ENCODE assay signal across 26 cellular contexts in the genomic region with DNA sequence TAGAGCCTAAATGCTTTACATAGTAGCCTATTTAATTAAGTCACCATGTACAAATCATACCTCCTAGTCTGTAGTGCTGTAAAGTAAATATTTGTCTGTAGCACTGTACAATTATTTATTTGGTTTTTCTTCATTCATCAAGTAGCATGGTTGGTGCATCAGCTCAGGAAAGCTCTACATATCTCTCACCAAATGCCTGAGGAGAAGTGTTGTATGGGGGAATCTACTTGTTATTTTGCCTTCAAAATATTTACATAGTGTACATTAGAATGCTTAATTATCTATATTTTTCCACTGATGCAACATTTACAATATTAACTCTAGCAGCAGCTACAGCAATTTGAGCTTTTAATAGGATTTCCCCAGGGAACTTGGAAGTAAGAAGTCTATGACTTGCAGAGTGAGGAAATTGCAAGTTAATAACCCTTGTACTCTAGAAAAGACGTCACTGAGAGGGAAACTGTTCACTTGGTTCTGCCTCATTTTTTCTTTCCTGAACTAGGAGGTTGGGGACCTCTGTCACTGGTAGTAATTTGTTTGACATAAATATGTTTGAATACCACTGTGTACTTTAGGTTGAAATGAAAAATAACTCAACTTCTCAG.
DNase-seq lines count a peak whose midpoint lies in the region; ATAC-seq and TF ChIP-seq lines count a peak whose summit lies in the region.
"Had no signal": no experiment of that assay in that cellular context is flagged by ENCODE, and none has a peak within 500 bp of the region (broad histone marks: within the 10 kb centered on the region; RNA-seq: fewer than 3 reads in every experiment).

No MANE protein-coding gene starts in this region.

- peak; percentile 33 for DNase-seq in A673 (ENCODE audit: low spot score)
- peak; percentile 13 for DNase-seq in LHCN-M2 (ENCODE audit: low read depth)
- DNase-seq in NCI-H82 (lab: John Stamatoyannopoulos, UW) = peak; percentile 62
- peak; percentile 5 for DNase-seq in left kidney (ENCODE audit: low read depth, low spot score)
- DNase-seq in stimulated activated CD4-positive, alpha-beta T cell treated with anti-CD3 and anti-CD28 coated beads, Interleukin-4, amount 100 ng/mL, for 1 hour = no peak
- no peak for DNase-seq in NCI-H146 treated with DMSO at 0.1 percent for 48 hours (lab: John Stamatoyannopoulos, UW; ENCODE audit: unreplicated experiment)
- DNase-seq: activated CD4-positive, alpha-beta T cell treated with anti-CD3 and anti-CD28 coated beads, Interleukin-2, amount 10 ng/mL, durations not matched to agents 24 days and 14 days; activated effector memory CD4-positive, alpha-beta T cell treated with anti-CD3 and anti-CD28 coated beads, Interleukin-2, amount 50 U/mL, for 16 hours; activated naive CD8-positive, alpha-beta T cell treated with anti-CD3 and anti-CD28 coated beads, Interleukin-2, amount 10 ng/mL, durations not matched to agents 7 days and 5 days; activated T-cell treated with anti-CD3 and anti-CD28 coated beads, Interleukin-2, amount 50 U/mL, for 1 hour; aorta; DMS153; KG1; left ventricle myocardium superior; MG63; NCI-H1105 treated with DMSO at 0.1 percent for 48 hours; NCI-H69; RPMI8226; SJCRH30; stimulated activated CD4-positive, alpha-beta T cell treated with anti-CD3 and anti-CD28 coated beads, Interleukin-1b, Interleukin-23, amount 100 ng/mL, for 48 hours; stimulated activated naive CD8-positive, alpha-beta T cell treated with anti-CD3 and anti-CD28 coated beads, Interleukin-15, Interleukin-2, amounts not matched to agents 100 U/mL and 50 U/mL, for 24 hours had no signal

- no peaks in the 10 kb centered on the region for H3K27me3 ChIP-seq in A673 (replicated peaks; ENCODE audit: insufficient read depth, low read depth, low read length, poor library complexity)
- H3K27me3 ChIP-seq: MG63, SJCRH30 had no signal

- POLR2A ChIA-PET in A673 (lab: Charles Lee; ENCODE audit: low non-redundant PET) = no interaction called here

- CTCF ChIA-PET in A673 (lab: Charles Lee) = no interaction called here

- H3K27ac ChIP-seq in A673 (ENCODE audit: low read depth, low read length, poor library complexity, severe bottlenecking) = no peak overlapping the region
- H3K27ac ChIP-seq: neural progenitor cell, parathyroid adenoma, SJCRH30, thoracic aorta had no signal

- BruUV-seq in A673 (replicated peaks; lab: Mats Ljungman, UMichigan) = no TSS peak

- intact Hi-C loops in A673 (cut with micrococcal nuclease; ENCODE audit: unreplicated experiment) = no loop called here

- H3K4me1 ChIP-seq in A673 (ENCODE audit: insufficient read depth, low read length, poor library complexity, severe bottlenecking) = peaks cover 6% of the 10 kb centered on the region
- H3K4me1 ChIP-seq: neural progenitor cell, parathyroid adenoma, SJCRH30 had no signal

- H3K36me3 ChIP-seq in A673 (ENCODE audit: insufficient read depth, low read length, poor library complexity, severe bottlenecking) = no peaks in the 10 kb centered on the region
- H3K36me3 ChIP-seq: MG63, neural progenitor cell, SJCRH30, thoracic aorta had no signal

- no peak for ATAC-seq in HG03108 (IDR thresholded peaks at IDR 0.05; ENCODE audit: unreplicated experiment)
- ATAC-seq: left ventricle myocardium superior; stimulated activated naive CD8-positive, alpha-beta T cell treated with anti-CD3 and anti-CD28 coated beads, Interleukin-15, Interleukin-2, amounts not matched to agents 100 U/mL and 50 U/mL, for 24 hours; WTC11 had no signal

- H3K4me3 ChIP-seq in A673 (ENCODE audit: low read depth, low read length, poor library complexity, severe bottlenecking) = no peak overlapping the region
- H3K4me3 ChIP-seq: MG63, neural progenitor cell, SJCRH30, thoracic aorta had no signal

- no peaks in the 10 kb centered on the region for H3K9me3 ChIP-seq in A673 (ENCODE audit: low read depth, low read length, poor library complexity, severe bottlenecking)
- H3K9me3 ChIP-seq: MG63, SJCRH30, thoracic aorta had no signal

- no peak for TF ChIP-seq CTCF in A673 (conservative IDR thresholded peaks at IDR 0.05; ENCODE audit: low read depth, low read length)

Comparison
In these comparisons a context has a peak if more than half of its experiments do, and no peak if none do; other contexts are left out.
1. DNase-seq: peak in A673 (single experiment), LHCN-M2 (single experiment), NCI-H82 (single experiment) and left kidney (single experiment); none in stimulated activated CD4-positive, alpha-beta T cell treated with anti-CD3 and anti-CD28 coated beads, Interleukin-4, amount 100 ng/mL, for 1 hour (single experiment) and NCI-H146 treated with DMSO at 0.1 percent for 48 hours (single experiment).